In genomic region chr2:214247531-214247930, GRCh38 we compare ENCODE assay signal across 2 cellular contexts.
TF ChIP-seq lines count a peak whose summit lies in the region.

No MANE protein-coding gene starts in this region.

TF ChIP-seq in HepG2, 621 proteins besides CTCF, POLR2A, EP300 and RAD21:
- TF ChIP-seq MAFF (IDR thresholded peaks at IDR 0.05; ENCODE audit: low read depth, low read length) (peak; percentile 80), MAFK (conservative IDR thresholded peaks at IDR 0.05 in 1 of 2, IDR thresholded peaks at IDR 0.05 in 1 of 2; ENCODE audit: low read length in 2 of 2) (peak; percentile 73 to 83), HES4 (CRISPR knock-in tag; IDR thresholded peaks at IDR 0.05; ENCODE audit: borderline replicate concordance) (no peak)
- TF ChIP-seq, protein P1, sequence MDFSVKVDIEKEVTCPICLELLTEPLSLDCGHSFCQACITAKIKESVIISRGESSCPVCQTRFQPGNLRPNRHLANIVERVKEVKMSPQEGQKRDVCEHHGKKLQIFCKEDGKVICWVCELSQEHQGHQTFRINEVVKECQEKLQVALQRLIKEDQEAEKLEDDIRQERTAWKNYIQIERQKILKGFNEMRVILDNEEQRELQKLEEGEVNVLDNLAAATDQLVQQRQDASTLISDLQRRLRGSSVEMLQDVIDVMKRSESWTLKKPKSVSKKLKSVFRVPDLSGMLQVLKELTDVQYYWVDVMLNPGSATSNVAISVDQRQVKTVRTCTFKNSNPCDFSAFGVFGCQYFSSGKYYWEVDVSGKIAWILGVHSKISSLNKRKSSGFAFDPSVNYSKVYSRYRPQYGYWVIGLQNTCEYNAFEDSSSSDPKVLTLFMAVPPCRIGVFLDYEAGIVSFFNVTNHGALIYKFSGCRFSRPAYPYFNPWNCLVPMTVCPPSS (IDR thresholded peaks at IDR 0.05), result no peak

TF ChIP-seq in K562, 482 proteins besides CTCF, POLR2A, EP300 and RAD21:
- TF ChIP-seq DDX20 (tag; IDR thresholded peaks at IDR 0.05; ENCODE audit: low read depth), result no peak
- TF ChIP-seq ZNF316 (IDR thresholded peaks at IDR 0.05), result 0 out of 2 replicates have a peak, but pooled peaks have one; percentile 27
- TF ChIP-seq, protein P2, sequence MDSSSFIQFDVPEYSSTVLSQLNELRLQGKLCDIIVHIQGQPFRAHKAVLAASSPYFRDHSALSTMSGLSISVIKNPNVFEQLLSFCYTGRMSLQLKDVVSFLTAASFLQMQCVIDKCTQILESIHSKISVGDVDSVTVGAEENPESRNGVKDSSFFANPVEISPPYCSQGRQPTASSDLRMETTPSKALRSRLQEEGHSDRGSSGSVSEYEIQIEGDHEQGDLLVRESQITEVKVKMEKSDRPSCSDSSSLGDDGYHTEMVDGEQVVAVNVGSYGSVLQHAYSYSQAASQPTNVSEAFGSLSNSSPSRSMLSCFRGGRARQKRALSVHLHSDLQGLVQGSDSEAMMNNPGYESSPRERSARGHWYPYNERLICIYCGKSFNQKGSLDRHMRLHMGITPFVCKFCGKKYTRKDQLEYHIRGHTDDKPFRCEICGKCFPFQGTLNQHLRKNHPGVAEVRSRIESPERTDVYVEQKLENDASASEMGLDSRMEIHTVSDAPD (CRISPR knock-in tag; IDR thresholded peaks at IDR 0.05), result no peak
- no peak for TF ChIP-seq HMGN3 (IDR thresholded peaks at IDR 0.05; ENCODE audit: borderline replicate concordance, extremely low read depth, insufficient read length, low read depth, low read length)
